ENCODE assay signal across 15 cellular contexts in genomic region chr1:214537219-214537618, GRCh38. TPM values are rescaled to one million over a fixed set of nuclear protein-coding genes. Genes with fewer than 3 reads are reported as not detected.
DNase-seq lines count a peak whose midpoint lies in the region; ATAC-seq and TF ChIP-seq lines count a peak whose summit lies in the region.
"Had no signal": no experiment of that assay in that cellular context is flagged by ENCODE, and none has a peak within 500 bp of the region (broad histone marks: within the 10 kb centered on the region; RNA-seq: fewer than 3 reads in every experiment).

No MANE protein-coding gene starts in this region.

- ATAC-seq in activated CD8-positive, alpha-beta T cell treated with anti-CD3 and anti-CD28 coated beads, Interleukin-2, amount 10 ng/mL, durations not matched to agents 7 days and 5 days = no peak
- ATAC-seq: K562; stimulated activated naive CD8-positive, alpha-beta T cell treated with anti-CD3 and anti-CD28 coated beads, Interleukin-15, Interleukin-2, amounts not matched to agents 100 U/mL and 50 U/mL, for 24 hours; T-cell had no signal

- no peak overlapping the region for H2BK15ac ChIP-seq in mesenchymal stem cell (ENCODE audit: low read depth, poor library complexity, severe bottlenecking)

- no peak overlapping the region for H2AFZ ChIP-seq in mesenchymal stem cell (ENCODE audit: low read depth, low read length)
- H2AFZ ChIP-seq in osteoblast (ENCODE audit: low read length) = no peak overlapping the region

- H3K4me3 ChIP-seq in mesenchymal stem cell (ENCODE audit: insufficient read depth in 1 of 2, low read depth in 1 of 2, low read length in 2 of 2) (no peak overlapping the region), osteoblast (ENCODE audit: insufficient read depth, low read length) (no peak overlapping the region)
- H3K4me3 ChIP-seq: BLaER1 treated with 17β-estradiol and CSF1 and Interleukin-3, amounts not matched to agents 10 nM and 100 nM; K562 had no signal

- intact Hi-C loops in activated CD4-positive, alpha-beta T cell treated with anti-CD3 and anti-CD28 coated beads, Interleukin-2, amount 10 ng/mL, durations not matched to agents 24 days and 14 days (cut with micrococcal nuclease) = no loop called here

- no peak overlapping the region for H3K4me2 ChIP-seq in mesenchymal stem cell (ENCODE audit: low read length, poor library complexity, severe bottlenecking)
- no peak overlapping the region for H3K4me2 ChIP-seq in osteoblast (ENCODE audit: insufficient read depth, low read length)
- H3K4me2 ChIP-seq: BLaER1 treated with 17β-estradiol and CSF1 and Interleukin-3, amounts not matched to agents 10 nM and 100 nM had no signal

- H3K9me3 ChIP-seq in mesenchymal stem cell (ENCODE audit: control insufficient read depth, low read length) (no peaks in the 10 kb centered on the region), osteoblast (ENCODE audit: low read depth, low read length) (no peaks in the 10 kb centered on the region)

- H2BK5ac ChIP-seq in mesenchymal stem cell (ENCODE audit: low read depth, low read length, poor library complexity, severe bottlenecking) = no peak overlapping the region

- peaks cover 97% of the 10 kb centered on the region for H3K79me2 ChIP-seq in osteoblast (ENCODE audit: insufficient read depth, low read length)

- POLR2A ChIA-PET in activated CD8-positive, alpha-beta T cell treated with anti-CD3 and anti-CD28 coated beads, Interleukin-2, amount 10 ng/mL, durations not matched to agents 7 days and 5 days (lab: Charles Lee) = no interaction called here

- 81% methylated on average over 5 of the region's 5 CpGs for WGBS in mesenchymal stem cell

- H3K27ac Mint-ChIP-seq in activated CD8-positive, alpha-beta T cell treated with anti-CD3 and anti-CD28 coated beads, Interleukin-2, amount 10 ng/mL, durations not matched to agents 7 days and 5 days = no peak overlapping the region
- H3K27ac Mint-ChIP-seq in activated CD4-positive, alpha-beta T cell treated with anti-CD3 and anti-CD28 coated beads, Interleukin-2, amount 10 ng/mL, durations not matched to agents 24 days and 14 days = no peak overlapping the region
- H3K27ac Mint-ChIP-seq: activated naive CD8-positive, alpha-beta T cell treated with anti-CD3 and anti-CD28 coated beads for 36 hours; memory B cell; T-cell had no signal

- no peak overlapping the region for H2BK120ac ChIP-seq in mesenchymal stem cell (ENCODE audit: low read depth, low read length)

- peak; percentile 80 for DNase-seq in HCEC 1CT
- peak; percentile 31 for DNase-seq in NCI-H2029 treated with DMSO at 0.1 percent for 48 hours (lab: John Stamatoyannopoulos, UW)
- DNase-seq in astrocyte of the hippocampus (ENCODE audit: low read depth, low spot score) = peak; percentile 46
- DNase-seq in mesenchymal stem cell = peak; percentile 76
- no peak for DNase-seq in activated CD8-positive, alpha-beta T cell treated with anti-CD3 and anti-CD28 coated beads, Interleukin-2, amount 10 ng/mL, durations not matched to agents 7 days and 5 days
- DNase-seq in activated CD4-positive, alpha-beta T cell treated with anti-CD3 and anti-CD28 coated beads, Interleukin-2, amount 10 ng/mL, durations not matched to agents 24 days and 14 days = no peak
- DNase-seq in AG08395 (ENCODE audit: low spot score) = no peak
- DNase-seq in osteoblast (ENCODE audit: insufficient read length, low spot score, missing footprints) = no peak
- DNase-seq: activated naive CD8-positive, alpha-beta T cell treated with anti-CD3 and anti-CD28 coated beads for 36 hours; GOT3; stimulated activated naive CD8-positive, alpha-beta T cell treated with anti-CD3 and anti-CD28 coated beads, Interleukin-15, Interleukin-2, amounts not matched to agents 100 U/mL and 50 U/mL, for 24 hours; T-cell had no signal

- no peak overlapping the region for H3K23ac ChIP-seq in mesenchymal stem cell (ENCODE audit: low read length in 2 of 2)

- no peaks in the 10 kb centered on the region for H3K4me1 Mint-ChIP-seq in activated CD8-positive, alpha-beta T cell treated with anti-CD3 and anti-CD28 coated beads, Interleukin-2, amount 10 ng/mL, durations not matched to agents 7 days and 5 days (ENCODE audit: low read depth)
- no peaks in the 10 kb centered on the region for H3K4me1 Mint-ChIP-seq in activated CD4-positive, alpha-beta T cell treated with anti-CD3 and anti-CD28 coated beads, Interleukin-2, amount 10 ng/mL, durations not matched to agents 24 days and 14 days
- H3K4me1 Mint-ChIP-seq: activated naive CD8-positive, alpha-beta T cell treated with anti-CD3 and anti-CD28 coated beads for 36 hours; memory B cell; T-cell had no signal

- H3K18ac ChIP-seq in mesenchymal stem cell (ENCODE audit: low read depth in 1 of 2, low read length in 2 of 2) = no peak overlapping the region

- no peak overlapping the region for H2BK12ac ChIP-seq in mesenchymal stem cell (ENCODE audit: low read length in 2 of 2)

- no peak overlapping the region for H3K27ac ChIP-seq in mesenchymal stem cell (ENCODE audit: low read length, poor library complexity, severe bottlenecking)
- H3K27ac ChIP-seq in osteoblast (ENCODE audit: low read depth, low read length) = no peak overlapping the region
- H3K27ac ChIP-seq: BLaER1 treated with 17β-estradiol and CSF1 and Interleukin-3, amounts not matched to agents 10 nM and 100 nM had no signal

- CTCF ChIA-PET in activated CD8-positive, alpha-beta T cell treated with anti-CD3 and anti-CD28 coated beads, Interleukin-2, amount 10 ng/mL, durations not matched to agents 7 days and 5 days (lab: Charles Lee) = no interaction called here

- peaks cover 18% of the 10 kb centered on the region for H3K27me3 Mint-ChIP-seq in activated CD8-positive, alpha-beta T cell treated with anti-CD3 and anti-CD28 coated beads, Interleukin-2, amount 10 ng/mL, durations not matched to agents 7 days and 5 days (ENCODE audit: low read depth)
- H3K27me3 Mint-ChIP-seq in activated CD4-positive, alpha-beta T cell treated with anti-CD3 and anti-CD28 coated beads, Interleukin-2, amount 10 ng/mL, durations not matched to agents 24 days and 14 days = peaks cover 4% of the 10 kb centered on the region
- H3K27me3 Mint-ChIP-seq: activated naive CD8-positive, alpha-beta T cell treated with anti-CD3 and anti-CD28 coated beads for 36 hours had no signal

- H3K27me3 ChIP-seq in mesenchymal stem cell (ENCODE audit: control insufficient read depth in 1 of 2, insufficient read depth in 1 of 2, low read length in 2 of 2) (no peaks in the 10 kb centered on the region), osteoblast (ENCODE audit: insufficient read depth, low read length) (no peaks in the 10 kb centered on the region)
- H3K27me3 ChIP-seq: BLaER1 treated with 17β-estradiol and CSF1 and Interleukin-3, amounts not matched to agents 10 nM and 100 nM had no signal

- H4K91ac ChIP-seq in mesenchymal stem cell (ENCODE audit: low read length) = no peak overlapping the region

- H3K79me1 ChIP-seq in mesenchymal stem cell (replicated peaks; ENCODE audit: low read length, poor library complexity, severe bottlenecking) = no peaks in the 10 kb centered on the region

- H3K36me3 ChIP-seq in mesenchymal stem cell (ENCODE audit: control insufficient read depth in 1 of 2, insufficient read depth in 2 of 2, low read depth in 1 of 2, low read length in 2 of 2) (peaks cover 12 to 17% of the 10 kb centered on the region in 2 experiments), osteoblast (ENCODE audit: insufficient read depth, low read length) (peaks cover 15% of the 10 kb centered on the region)
- H3K36me3 ChIP-seq: BLaER1 treated with 17β-estradiol and CSF1 and Interleukin-3, amounts not matched to agents 10 nM and 100 nM had no signal

- peaks cover 8% of the 10 kb centered on the region for H3K4me1 ChIP-seq in mesenchymal stem cell (ENCODE audit: control insufficient read depth, insufficient read depth, low read depth, low read length)
- peaks cover 37% of the 10 kb centered on the region for H3K4me1 ChIP-seq in osteoblast (ENCODE audit: insufficient read depth, low read length)

- no peaks in the 10 kb centered on the region for H3K9me3 Mint-ChIP-seq in activated CD8-positive, alpha-beta T cell treated with anti-CD3 and anti-CD28 coated beads, Interleukin-2, amount 10 ng/mL, durations not matched to agents 7 days and 5 days (ENCODE audit: insufficient read depth)
- no peaks in the 10 kb centered on the region for H3K9me3 Mint-ChIP-seq in activated CD4-positive, alpha-beta T cell treated with anti-CD3 and anti-CD28 coated beads, Interleukin-2, amount 10 ng/mL, durations not matched to agents 24 days and 14 days
- H3K9me3 Mint-ChIP-seq: activated naive CD8-positive, alpha-beta T cell treated with anti-CD3 and anti-CD28 coated beads for 36 hours; memory B cell; T-cell had no signal

- H3K9ac ChIP-seq in mesenchymal stem cell (ENCODE audit: low read length) = no peak overlapping the region
- H3K9ac ChIP-seq: BLaER1 treated with 17β-estradiol and CSF1 and Interleukin-3, amounts not matched to agents 10 nM and 100 nM had no signal

- H2AK5ac ChIP-seq in mesenchymal stem cell (ENCODE audit: low read length, severe bottlenecking) = no peak overlapping the region

- H3K36me3 Mint-ChIP-seq in activated CD8-positive, alpha-beta T cell treated with anti-CD3 and anti-CD28 coated beads, Interleukin-2, amount 10 ng/mL, durations not matched to agents 7 days and 5 days (ENCODE audit: low read depth) = no peaks in the 10 kb centered on the region
- H3K36me3 Mint-ChIP-seq in activated CD4-positive, alpha-beta T cell treated with anti-CD3 and anti-CD28 coated beads, Interleukin-2, amount 10 ng/mL, durations not matched to agents 24 days and 14 days (ENCODE audit: low read depth) = no peaks in the 10 kb centered on the region
- H3K36me3 Mint-ChIP-seq: activated naive CD8-positive, alpha-beta T cell treated with anti-CD3 and anti-CD28 coated beads for 36 hours; memory B cell; T-cell had no signal

- TF ChIP-seq CTCF in osteoblast (IDR thresholded peaks at IDR 0.05; ENCODE audit: extremely low read depth, low read depth, low read length) = no peak

- H4K20me1 ChIP-seq in osteoblast (ENCODE audit: insufficient read depth, low read length) = peaks cover 84% of the 10 kb centered on the region
- H4K20me1 ChIP-seq: BLaER1 treated with 17β-estradiol and CSF1 and Interleukin-3, amounts not matched to agents 10 nM and 100 nM had no signal

- no peak overlapping the region for H3K4me3 Mint-ChIP-seq in activated CD8-positive, alpha-beta T cell treated with anti-CD3 and anti-CD28 coated beads, Interleukin-2, amount 10 ng/mL, durations not matched to agents 7 days and 5 days
- H3K4me3 Mint-ChIP-seq in activated CD4-positive, alpha-beta T cell treated with anti-CD3 and anti-CD28 coated beads, Interleukin-2, amount 10 ng/mL, durations not matched to agents 24 days and 14 days = no peak overlapping the region
- H3K4me3 Mint-ChIP-seq: activated naive CD8-positive, alpha-beta T cell treated with anti-CD3 and anti-CD28 coated beads for 36 hours; memory B cell; T-cell had no signal

- H4K8ac ChIP-seq in mesenchymal stem cell (ENCODE audit: low read length) = no peak overlapping the region

- no peak overlapping the region for H3K14ac ChIP-seq in mesenchymal stem cell (ENCODE audit: low read length in 2 of 2)

- no peak overlapping the region for H3K4ac ChIP-seq in mesenchymal stem cell (ENCODE audit: low read depth in 1 of 2, low read length in 2 of 2)

RNA-seq across cellular contexts. Expression of gene PTPN14, which starts 14.2 kb away (rescaled TPM):
- polyA plus RNA-seq in mesenchymal stem cell (2013, experiment 1 of 2) = 18.6 TPM
- 18.0 TPM for polyA plus RNA-seq in mesenchymal stem cell (2013, experiment 2 of 2)
- total RNA-seq in activated CD8-positive, alpha-beta T cell treated with anti-CD3 and anti-CD28 coated beads, Interleukin-2, amount 10 ng/mL, durations not matched to agents 7 days and 5 days = under 1 TPM; 0.13 to 0.21 TPM
- total RNA-seq in activated CD4-positive, alpha-beta T cell treated with anti-CD3 and anti-CD28 coated beads, Interleukin-2, amount 10 ng/mL, durations not matched to agents 24 days and 14 days = 29.7 and 29.9 TPM in 2 replicates
- total RNA-seq in osteoblast = 122 and 131 TPM in 2 replicates

Comparison
In these comparisons a context has a peak if more than half of its experiments do, and no peak if none do; other contexts are left out.
1. DNase-seq: peak in HCEC 1CT (single experiment), NCI-H2029 treated with DMSO at 0.1 percent for 48 hours (single experiment), astrocyte of the hippocampus (single experiment) and mesenchymal stem cell (single experiment); none in activated CD8-positive, alpha-beta T cell treated with anti-CD3 and anti-CD28 coated beads, Interleukin-2, amount 10 ng/mL, durations not matched to agents 7 days and 5 days (single experiment), activated CD4-positive, alpha-beta T cell treated with anti-CD3 and anti-CD28 coated beads, Interleukin-2, amount 10 ng/mL, durations not matched to agents 24 days and 14 days (single experiment), AG08395 (single experiment) and osteoblast (single experiment).
2. RNA of gene PTPN14, which starts 14.2 kb away (total RNA-seq): 122 to 131 TPM in osteoblast and 29.7 to 29.9 TPM in activated CD4-positive, alpha-beta T cell treated with anti-CD3 and anti-CD28 coated beads, Interleukin-2, amount 10 ng/mL, durations not matched to agents 24 days and 14 days; 0.13 to 0.21 TPM in activated CD8-positive, alpha-beta T cell treated with anti-CD3 and anti-CD28 coated beads, Interleukin-2, amount 10 ng/mL, durations not matched to agents 7 days and 5 days; every median in the first group is over 10 times any median in the second.